ENCODE assay signal across 16 cellular contexts in genomic region chrX:130299279-130300009, GRCh38. TPM values are rescaled to one million over a fixed set of nuclear protein-coding genes. Genes with fewer than 3 reads are reported as not detected.
DNase-seq lines count a peak whose midpoint lies in the region; TF ChIP-seq lines count a peak whose summit lies in the region.
"Had no signal": no experiment of that assay in that cellular context is flagged by ENCODE, and none has a peak within 500 bp of the region (broad histone marks: within the 10 kb centered on the region; RNA-seq: fewer than 3 reads in every experiment).

No MANE protein-coding gene starts in this region.

- no peak overlapping the region for H3K27ac Mint-ChIP-seq in chondrocyte (ENCODE audit: unreplicated experiment)
- H3K27ac Mint-ChIP-seq: activated CD4-positive, alpha-beta T cell treated with anti-CD3 and anti-CD28 coated beads for 36 hours; activated naive CD8-positive, alpha-beta T cell treated with anti-CD3 and anti-CD28 coated beads for 36 hours; naive thymus-derived CD4-positive, alpha-beta T cell had no signal

- H3K4me1 ChIP-seq in testis (no peaks in the 10 kb centered on the region), right atrium auricular region (no peaks in the 10 kb centered on the region)
- H3K4me1 ChIP-seq: A549, prostate gland had no signal

- no peak for TF ChIP-seq POLR2A in testis (IDR thresholded peaks at IDR 0.05)

- POLR2A ChIA-PET in HEK293T (lab: Yijun Ruan, JAX) = no interaction called here

- H3K4me3 Mint-ChIP-seq in chondrocyte (ENCODE audit: unreplicated experiment) = no peak overlapping the region
- H3K4me3 Mint-ChIP-seq: activated CD4-positive, alpha-beta T cell treated with anti-CD3 and anti-CD28 coated beads for 36 hours; activated naive CD8-positive, alpha-beta T cell treated with anti-CD3 and anti-CD28 coated beads for 36 hours; naive thymus-derived CD4-positive, alpha-beta T cell had no signal

- H3K27me3 ChIP-seq in testis (no peaks in the 10 kb centered on the region), right atrium auricular region (no peaks in the 10 kb centered on the region)
- H3K27me3 ChIP-seq: cardiac muscle cell had no signal

- H3K4me3 ChIP-seq in testis = no peak overlapping the region
- H3K4me3 ChIP-seq in right atrium auricular region = no peak overlapping the region
- H3K4me3 ChIP-seq: A549, cardiac muscle cell, prostate gland had no signal

- DNase-seq in NCI-H345 (lab: John Stamatoyannopoulos, UW) (peak; percentile 10), NCI-H345 treated with DMSO at 0.1 percent for 48 hours (lab: John Stamatoyannopoulos, UW; ENCODE audit: unreplicated experiment) (no peak), NCI-H2107 (lab: John Stamatoyannopoulos, UW) (peak; percentile 54), SW480 (ENCODE audit: low spot score) (peak; percentile 56), testis (peak; percentile 18), chondrocyte (ENCODE audit: low spot score) (no peak), HEK293T (ENCODE audit: extremely low spot score) (no peak), right atrium auricular region (ENCODE audit: low spot score) (no peak)
- DNase-seq: activated CD4-positive, alpha-beta T cell treated with anti-CD3 and anti-CD28 coated beads for 36 hours; activated naive CD8-positive, alpha-beta T cell treated with anti-CD3 and anti-CD28 coated beads for 36 hours; GDM1; naive thymus-derived CD4-positive, alpha-beta T cell; NCI-H226 had no signal

- TF ChIP-seq CTCF in testis (IDR thresholded peaks at IDR 0.05) = no peak
- no peak for TF ChIP-seq CTCF in chondrocyte (IDR thresholded peaks at IDR 0.05)
- TF ChIP-seq CTCF in right atrium auricular region (IDR thresholded peaks at IDR 0.05) = no peak

- H3K27ac ChIP-seq in testis (no peak overlapping the region), right atrium auricular region (no peak overlapping the region)
- H3K27ac ChIP-seq: A549, cardiac muscle cell, prostate gland had no signal

- CTCF ChIA-PET in HEK293T (lab: Yijun Ruan, JAX) = no interaction called here

- intact Hi-C loops in testis (cut with DNase I; ENCODE audit: low total_unique reads) = no loop called here

- WGBS in testis, 2 donors = 60 to 77% methylated on average over 1 to 5 of the region's 19 CpGs

- no peaks in the 10 kb centered on the region for H3K36me3 Mint-ChIP-seq in chondrocyte (ENCODE audit: low read depth)
- H3K36me3 Mint-ChIP-seq: activated naive CD8-positive, alpha-beta T cell treated with anti-CD3 and anti-CD28 coated beads for 36 hours; naive thymus-derived CD4-positive, alpha-beta T cell had no signal

- H3K36me3 ChIP-seq in testis (ENCODE audit: low read depth, missing control alignments) (no peaks in the 10 kb centered on the region), right atrium auricular region (no peaks in the 10 kb centered on the region)
- H3K36me3 ChIP-seq: cardiac muscle cell, prostate gland had no signal

- H3K27me3 Mint-ChIP-seq in chondrocyte (ENCODE audit: low read depth) = no peaks in the 10 kb centered on the region
- H3K27me3 Mint-ChIP-seq: activated CD4-positive, alpha-beta T cell treated with anti-CD3 and anti-CD28 coated beads for 36 hours; activated naive CD8-positive, alpha-beta T cell treated with anti-CD3 and anti-CD28 coated beads for 36 hours had no signal

- H3K9me3 Mint-ChIP-seq in chondrocyte (ENCODE audit: low read depth) = peaks cover 4% of the 10 kb centered on the region

- H3K4me1 Mint-ChIP-seq in chondrocyte (ENCODE audit: low read depth) = peaks cover 17% of the 10 kb centered on the region
- H3K4me1 Mint-ChIP-seq: activated CD4-positive, alpha-beta T cell treated with anti-CD3 and anti-CD28 coated beads for 36 hours; activated naive CD8-positive, alpha-beta T cell treated with anti-CD3 and anti-CD28 coated beads for 36 hours; naive thymus-derived CD4-positive, alpha-beta T cell had no signal

- H3K9me3 ChIP-seq in testis (no peaks in the 10 kb centered on the region), right atrium auricular region (peaks cover 0 to 8% of the 10 kb centered on the region in 2 donors)
- H3K9me3 ChIP-seq: A549, prostate gland had no signal

TF ChIP-seq in HEK293T, 16 proteins besides CTCF, POLR2A, EP300 and RAD21:
- TF ChIP-seq SP1 (IDR thresholded peaks at IDR 0.05) = no peak
TF ChIP-seq in HEK293T: peak in this region for 0.

RNA-seq across cellular contexts. Expression of gene ZNF280C, which starts 30.7 kb away (rescaled TPM):
- total RNA-seq in testis (10 to 100 TPM; 24.5 to 34.4 TPM), chondrocyte (3.4 to 5.6 TPM (median 3.4 TPM) in 3 replicates), right atrium auricular region (1 to 10 TPM; 2.3 to 2.5 TPM)
- 12.5 TPM for polyA plus RNA-seq in testis (ENCODE audit: insufficient read depth, low read depth, low replicate concordance)

RNA-seq across cellular contexts. Expression of gene SLC25A14, which starts 40.3 kb away (rescaled TPM):
- total RNA-seq in testis (10 to 100 TPM; 15.2 to 19.2 TPM), chondrocyte (12.9 to 16.6 TPM (median 14.7 TPM) in 3 replicates), right atrium auricular region (1 to 10 TPM; 3.4 to 8.2 TPM)
- polyA plus RNA-seq in testis (ENCODE audit: insufficient read depth, low read depth, low replicate concordance) = 16.8 TPM

Comparison
In these comparisons a context has a peak if more than half of its experiments do, and no peak if none do; other contexts are left out.
1. DNase-seq: peak in NCI-H345 (single experiment), NCI-H2107 (single experiment), SW480 (single experiment) and testis (single experiment); none in NCI-H345 treated with DMSO at 0.1 percent for 48 hours (single experiment), chondrocyte (single experiment), HEK293T (single experiment) and right atrium auricular region (single experiment).